Comparison of ENCODE assay signal across 8 cellular contexts in genomic region chr4:76087007-76087769, GRCh38. TPM values are rescaled to one million over a fixed set of nuclear protein-coding genes. Genes with fewer than 3 reads are reported as not detected.
DNase-seq lines count a peak whose midpoint lies in the region; ATAC-seq, FAIRE-seq and TF ChIP-seq lines count a peak whose summit lies in the region.

No MANE protein-coding gene starts in this region.

- H3K27ac ChIP-seq in PC-9 (no peak overlapping the region), HepG2 (ENCODE audit: extremely low read length, insufficient read depth, low read length) (no peak overlapping the region)

- peaks cover 15% of the 10 kb centered on the region; the same call in 1 of the 2 replicates for H3K4me1 ChIP-seq in PC-9 (replicated peaks; ENCODE audit: insufficient read depth)
- H3K4me1 ChIP-seq in HepG2 (ENCODE audit: insufficient read depth, low read length) = peaks cover 13% of the 10 kb centered on the region

- ATAC-seq in HepG2 = peak; percentile 99
- no peak for ATAC-seq in HG03432 (IDR thresholded peaks at IDR 0.05; ENCODE audit: unreplicated experiment)

- intact Hi-C loops in PC-9 (cut with micrococcal nuclease; ENCODE audit: unreplicated experiment) = no loop called here
- intact Hi-C loops in HepG2 (cut with micrococcal nuclease; ENCODE audit: unreplicated experiment) = loop anchor here (1.0 to 5.0 kb wide), 2 partner anchors 92 to 170 kb away; no protein-coding TSS in a partner anchor

- TF ChIP-seq EP300 in HepG2 (IDR thresholded peaks at IDR 0.05; ENCODE audit: low read depth in 2 of 2, low read length in 2 of 2) = no peak
- TF ChIP-seq EP300 in HepG2 (CRISPR knock-in tag; IDR thresholded peaks at IDR 0.05; ENCODE audit: borderline replicate concordance) = no peak

- in situ Hi-C loops in G401 (cut with HindIII; ENCODE audit: low sequenced_read_pairs) = no loop called here
- in situ Hi-C loops in HepG2 (cut with HindIII; ENCODE audit: extremely low pct_ligation_motif_present, low pct_unique_long_range_greater_than_20kb) = no loop called here

- H3K36me3 ChIP-seq in PC-9 (ENCODE audit: low read depth) (no peaks in the 10 kb centered on the region), HepG2 (replicated peaks in 1 of 2; ENCODE audit: control insufficient read depth in 1 of 2, insufficient read depth in 2 of 2, low read length in 2 of 2) (no peaks in the 10 kb centered on the region)

- no peak overlapping the region for H3K4me3 ChIP-seq in Jurkat, Clone E6-1 (ENCODE audit: low read length)
- H3K4me3 ChIP-seq in PC-9 (no peak overlapping the region; the same call in 1 of the 2 replicates), HepG2 (replicated peaks in 1 of 3; ENCODE audit: insufficient read depth in 1 of 3, low read depth in 2 of 3, low read length in 3 of 3) (0 out of 6 replicates have a peak overlapping the region, but pooled peaks of 1 of the 3 experiments have one; percentile 9)

- POLR2A ChIA-PET in PC-9 (lab: Charles Lee; ENCODE audit: unreplicated experiment) (interaction anchor here (0.6 kb wide), 1 partner anchor 372 kb away, joined by 6 read pairs; no protein-coding TSS in a partner anchor), HepG2 (lab: Yijun Ruan, JAX) (interaction anchor here (1.0 kb wide), 1 partner anchor 96 kb away, joined by 3 read pairs; no protein-coding TSS in a partner anchor)

- CTCF ChIA-PET in PC-9 (lab: Charles Lee) (interaction anchor here (1.4 kb wide), 1 partner anchor 91 kb away, joined by 4 read pairs; no protein-coding TSS in a partner anchor), HepG2 (lab: Yijun Ruan, JAX; ENCODE audit: low intra/inter-chr PET ratio, low total read pairs) (interaction anchor here (1.3 kb wide), 1 partner anchor 92 kb away, joined by 4 read pairs; no protein-coding TSS in a partner anchor)

- H3K4me2 ChIP-seq in PC-9 = peak overlapping the region; percentile 50
- peak overlapping the region; percentile 44 for H3K4me2 ChIP-seq in HepG2 (ENCODE audit: low read depth, low read length)

- BruUV-seq in PC-9 (replicated peaks; lab: Mats Ljungman, UMichigan) (no TSS peak), HepG2 (replicated peaks; lab: Mats Ljungman, UMichigan) (no TSS peak)

- peak; percentile 67 for TF ChIP-seq CTCF in PC-9 (conservative IDR thresholded peaks at IDR 0.05)
- TF ChIP-seq CTCF in HepG2 (CRISPR knock-in tag; IDR thresholded peaks at IDR 0.05) = peak; percentile 81

- TF ChIP-seq POLR2A in HepG2 (IDR thresholded peaks at IDR 0.05; ENCODE audit: insufficient read depth in 1 of 2, low read depth in 2 of 2, low read length in 2 of 2) = no peak

- DNase-seq in G401 (ENCODE audit: low spot score) (peak; percentile 82), PC-9 (peak; percentile 35 to 42), dermis blood vessel endothelial cell (peak; percentile 84), HepG2 (ENCODE audit: low spot score) (peak; percentile 86), urothelium cell line (ENCODE audit: low spot score) (peak; percentile 80), GM19240 (ENCODE audit: insufficient read length, low spot score) (no peak)
- DNase-seq in Jurkat, Clone E6-1 (ENCODE audit: low read depth, low spot score) = peak; percentile 28

- peak; percentile 62 for TF ChIP-seq RAD21 in HepG2 (CRISPR knock-in tag; IDR thresholded peaks at IDR 0.05)

- WGBS in HepG2 (ENCODE audit: low lambda C conversion rate) = 13% methylated on average over 13 of the region's 13 CpGs

- H3K27me3 ChIP-seq in PC-9 (ENCODE audit: insufficient read depth, low read depth) (no peaks in the 10 kb centered on the region), HepG2 (ENCODE audit: control insufficient read depth in 1 of 2, insufficient read depth in 2 of 2, low read length in 2 of 2) (no peaks in the 10 kb centered on the region)

- H4K20me1 ChIP-seq in PC-9 (ENCODE audit: insufficient read depth) (no peaks in the 10 kb centered on the region), HepG2 (ENCODE audit: insufficient read depth, low read length) (no peaks in the 10 kb centered on the region)

- no peaks in the 10 kb centered on the region for H3K79me2 ChIP-seq in PC-9 (ENCODE audit: low read depth)
- no peaks in the 10 kb centered on the region for H3K79me2 ChIP-seq in HepG2 (ENCODE audit: insufficient read depth, low read length)

- no peaks in the 10 kb centered on the region for H3K9me2 ChIP-seq in PC-9 (ENCODE audit: insufficient read depth)

- peaks cover 8% of the 10 kb centered on the region; the same call in 1 of the 2 replicates for H3F3A ChIP-seq in PC-9 (ENCODE audit: insufficient read depth, low read depth)

- H3K9ac ChIP-seq in HepG2 (ENCODE audit: insufficient read depth, low read depth, low read length) = no peak overlapping the region

- no peaks in the 10 kb centered on the region for H3K9me3 ChIP-seq in PC-9 (ENCODE audit: insufficient read depth, low read depth)
- H3K9me3 ChIP-seq in HepG2 (ENCODE audit: low read length) = no peaks in the 10 kb centered on the region

- peak; percentile 91 for FAIRE-seq in HepG2 (lab: Jason Lieb, UNC)
- FAIRE-seq in urothelium cell line (lab: Jason Lieb, UNC) = peak; percentile 82

- H2AFZ ChIP-seq in PC-9 (peak overlapping the region; percentile 63; the same call in 1 of the 2 replicates), HepG2 (ENCODE audit: low read length) (no peak overlapping the region)

RNA-seq across cellular contexts. Expression of gene ART3, which starts 12.7 kb away (rescaled TPM):
- total RNA-seq in G401 (2014; rRNA removed; shearing (Covaris generic)) = not detected in 2 replicates
- polyA plus RNA-seq in Jurkat, Clone E6-1 (2012; ENCODE audit: insufficient read depth, insufficient read length) = not detected
- total RNA-seq in PC-9 (2021) (not detected in 2 replicates), dermis blood vessel endothelial cell (not detected in 2 replicates), HepG2 (2016; rRNA removed; fragmentation: Illumina TruSeq; extraction: Trizol) (not detected in 2 replicates)
- not detected in 2 replicates for total RNA-seq in HepG2 (2016; cell fraction: cytosol; rRNA removed; fragmentation: Illumina TruSeq; extraction: Trizol; ENCODE audit: low read depth)
- not detected in 2 replicates for total RNA-seq in HepG2 (2016; cell fraction: insoluble cytoplasmic fraction; rRNA removed; fragmentation: Illumina TruSeq; extraction: Trizol)
- total RNA-seq in HepG2 (2016; cell fraction: membrane; rRNA removed; fragmentation: Illumina TruSeq; extraction: Trizol) = not detected in 2 replicates
- total RNA-seq in HepG2 (2016; cell fraction: nucleus; rRNA removed; fragmentation: Illumina TruSeq; extraction: Trizol) = not detected in 2 replicates
- not detected in 2 replicates for polyA plus RNA-seq in HepG2 (2011; rRNA removed)
- polyA plus RNA-seq in HepG2 (2011; cell fraction: cytosol; rRNA removed) = not detected in 2 replicates
- not detected in 2 replicates for polyA plus RNA-seq in HepG2 (2011; cell fraction: nucleus; rRNA removed)
- not detected in 2 replicates for polyA plus RNA-seq in HepG2 (2012)
- not detected in 2 replicates for polyA plus RNA-seq in HepG2 (2016; cell fraction: cytosol; fragmentation: Illumina TruSeq; extraction: Trizol; ENCODE audit: low read depth)
- polyA plus RNA-seq in HepG2 (2016; cell fraction: insoluble cytoplasmic fraction; fragmentation: Illumina TruSeq; extraction: Trizol; ENCODE audit: low read depth) = not detected in 2 replicates
- polyA plus RNA-seq in HepG2 (2016; cell fraction: membrane; fragmentation: Illumina TruSeq; extraction: Trizol; ENCODE audit: low read depth) = not detected in 2 replicates
- polyA plus RNA-seq in HepG2 (2016; cell fraction: nucleus; fragmentation: Illumina TruSeq; extraction: Trizol; ENCODE audit: insufficient read depth, low read depth) = not detected in 2 replicates
- polyA minus RNA-seq in HepG2 (2011; rRNA and poly(A)+ RNA removed; ENCODE audit: low replicate concordance) = not detected in 2 replicates
- not detected in 2 replicates for polyA minus RNA-seq in HepG2 (2011; cell fraction: cytosol; rRNA and poly(A)+ RNA removed)
- polyA minus RNA-seq in HepG2 (2011; cell fraction: nucleus; rRNA and poly(A)+ RNA removed) = not detected in 2 replicates

RNA-seq across cellular contexts. Expression of gene CXCL11, which starts 51.3 kb away (rescaled TPM):
- total RNA-seq in G401 (2014; rRNA removed; shearing (Covaris generic)) = not detected in 2 replicates
- not detected for polyA plus RNA-seq in Jurkat, Clone E6-1 (2012; ENCODE audit: insufficient read depth, insufficient read length)
- total RNA-seq in PC-9 (2021) = not detected in 2 replicates
- total RNA-seq in dermis blood vessel endothelial cell = 2.0 and 2.7 TPM in 2 replicates
- not detected in 2 replicates for total RNA-seq in HepG2 (2016; rRNA removed; fragmentation: Illumina TruSeq; extraction: Trizol)
- total RNA-seq in HepG2 (2016; cell fraction: cytosol; rRNA removed; fragmentation: Illumina TruSeq; extraction: Trizol; ENCODE audit: low read depth) = not detected in 2 replicates
- total RNA-seq in HepG2 (2016; cell fraction: insoluble cytoplasmic fraction; rRNA removed; fragmentation: Illumina TruSeq; extraction: Trizol) = not detected in 2 replicates
- total RNA-seq in HepG2 (2016; cell fraction: membrane; rRNA removed; fragmentation: Illumina TruSeq; extraction: Trizol) = not detected in 2 replicates
- total RNA-seq in HepG2 (2016; cell fraction: nucleus; rRNA removed; fragmentation: Illumina TruSeq; extraction: Trizol) = not detected in 2 replicates
- 0.08 TPM in 1 of 2 replicates, not detected in the other for polyA plus RNA-seq in HepG2 (2011; rRNA removed)
- polyA plus RNA-seq in HepG2 (2011; cell fraction: cytosol; rRNA removed) = not detected in 2 replicates
- not detected in 2 replicates for polyA plus RNA-seq in HepG2 (2011; cell fraction: nucleus; rRNA removed)
- polyA plus RNA-seq in HepG2 (2012) = not detected in 2 replicates
- polyA plus RNA-seq in HepG2 (2016; cell fraction: cytosol; fragmentation: Illumina TruSeq; extraction: Trizol; ENCODE audit: low read depth) = 0.06 TPM in 1 of 2 replicates, not detected in the other
- not detected in 2 replicates for polyA plus RNA-seq in HepG2 (2016; cell fraction: insoluble cytoplasmic fraction; fragmentation: Illumina TruSeq; extraction: Trizol; ENCODE audit: low read depth)
- polyA plus RNA-seq in HepG2 (2016; cell fraction: membrane; fragmentation: Illumina TruSeq; extraction: Trizol; ENCODE audit: low read depth) = not detected in 2 replicates
- polyA plus RNA-seq in HepG2 (2016; cell fraction: nucleus; fragmentation: Illumina TruSeq; extraction: Trizol; ENCODE audit: insufficient read depth, low read depth) = not detected in 2 replicates
- polyA minus RNA-seq in HepG2 (2011; rRNA and poly(A)+ RNA removed; ENCODE audit: low replicate concordance) = not detected in 2 replicates
- polyA minus RNA-seq in HepG2 (2011; cell fraction: cytosol; rRNA and poly(A)+ RNA removed) = not detected in 2 replicates
- polyA minus RNA-seq in HepG2 (2011; cell fraction: nucleus; rRNA and poly(A)+ RNA removed) = not detected in 2 replicates
